21 cellular contexts compared by ENCODE assay signal in the genomic region with DNA sequence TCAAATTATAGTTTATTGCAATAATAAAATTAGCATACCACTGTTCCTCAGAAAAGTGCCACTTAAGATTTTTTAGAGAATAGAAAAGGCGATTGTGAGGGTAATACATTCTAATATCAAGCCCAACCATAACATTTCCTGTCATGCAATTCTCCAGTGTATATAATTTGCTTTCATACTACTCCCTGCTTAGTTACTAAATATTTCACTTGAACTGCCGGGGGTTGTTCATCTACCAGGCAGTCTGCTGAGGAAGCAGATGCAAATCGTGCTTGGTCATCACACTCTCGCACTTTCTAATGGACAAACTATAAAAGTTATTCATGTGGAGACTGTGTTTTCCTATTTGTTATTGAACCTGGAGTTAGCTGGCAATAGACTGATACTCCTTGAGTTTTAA.
DNase-seq lines count a peak whose midpoint lies in the region; ATAC-seq, FAIRE-seq and TF ChIP-seq lines count a peak whose summit lies in the region.
"Had no signal": no experiment of that assay in that cellular context is flagged by ENCODE, and none has a peak within 500 bp of the region (broad histone marks: within the 10 kb centered on the region; RNA-seq: fewer than 3 reads in every experiment).

No MANE protein-coding gene starts in this region.

- SMC1A ChIA-PET in GM12878 (lab: Charles Lee; ENCODE audit: uncharacterized antibody, unreplicated experiment): no interaction called here

- H3K79me2 ChIP-seq in GM12878 (ENCODE audit: control insufficient read depth, insufficient read depth, low read length): no peaks in the 10 kb centered on the region

- TF ChIP-seq POLR2A in GM12878 (IDR thresholded peaks at IDR 0.05; ENCODE audit: low read depth, low read length): no peak

- peak overlapping the region; percentile 60 for H2AFZ ChIP-seq in GM12878 (ENCODE audit: control insufficient read depth, low read depth, low read length)

- no peak overlapping the region for H3K4me3 Mint-ChIP-seq in osteocyte (ENCODE audit: unreplicated experiment)
- H3K4me3 Mint-ChIP-seq in activated CD4-positive, alpha-beta T cell treated with anti-CD3 and anti-CD28 coated beads for 36 hours: no peak overlapping the region
- H3K4me3 Mint-ChIP-seq: activated CD4-positive, alpha-beta T cell treated with anti-CD3 and anti-CD28 coated beads, Interleukin-2, amount 10 ng/mL, durations not matched to agents 24 days and 14 days; stimulated activated memory B cell treated with anti-CD40 and anti-IgM and Interleukin-4, amounts not matched to agents 10 μg/mL and 1 μg/mL and 100 μg/mL, for 72 hours had no signal

- peaks cover 29% of the 10 kb centered on the region for H3K4me1 Mint-ChIP-seq in osteocyte (ENCODE audit: unreplicated experiment)
- peaks cover 3% of the 10 kb centered on the region for H3K4me1 Mint-ChIP-seq in activated CD4-positive, alpha-beta T cell treated with anti-CD3 and anti-CD28 coated beads for 36 hours
- H3K4me1 Mint-ChIP-seq: stimulated activated memory B cell treated with anti-CD40 and anti-IgM and Interleukin-4, amounts not matched to agents 10 μg/mL and 1 μg/mL and 100 μg/mL, for 72 hours had no signal

- no peak for TF ChIP-seq CTCF in GM12878 (IDR thresholded peaks at IDR 0.05 in 2 of 3, conservative IDR thresholded peaks at IDR 0.05 in 1 of 3; ENCODE audit: control insufficient read depth in 2 of 3, extremely low read depth in 1 of 3, insufficient read depth in 1 of 3, low read depth in 3 of 3, low read length in 3 of 3)
- no peak for TF ChIP-seq CTCF in osteocyte (IDR thresholded peaks at IDR 0.05)
- TF ChIP-seq CTCF in right atrium auricular region (IDR thresholded peaks at IDR 0.05): no peak

- H3K36me3 Mint-ChIP-seq in osteocyte (ENCODE audit: unreplicated experiment): no peaks in the 10 kb centered on the region
- H3K36me3 Mint-ChIP-seq in activated CD4-positive, alpha-beta T cell treated with anti-CD3 and anti-CD28 coated beads for 36 hours (ENCODE audit: low read depth): no peaks in the 10 kb centered on the region
- H3K36me3 Mint-ChIP-seq: stimulated activated memory B cell treated with anti-CD40 and anti-IgM and Interleukin-4, amounts not matched to agents 10 μg/mL and 1 μg/mL and 100 μg/mL, for 72 hours had no signal

- BruUV-seq in GM12878 (replicated peaks; lab: Mats Ljungman, UMichigan): no TSS peak

- H3K27me3 Mint-ChIP-seq in osteocyte (ENCODE audit: unreplicated experiment): no peaks in the 10 kb centered on the region
- H3K27me3 Mint-ChIP-seq in activated CD4-positive, alpha-beta T cell treated with anti-CD3 and anti-CD28 coated beads for 36 hours: no peaks in the 10 kb centered on the region
- H3K27me3 Mint-ChIP-seq: activated CD4-positive, alpha-beta T cell treated with anti-CD3 and anti-CD28 coated beads, Interleukin-2, amount 10 ng/mL, durations not matched to agents 24 days and 14 days; stimulated activated memory B cell treated with anti-CD40 and anti-IgM and Interleukin-4, amounts not matched to agents 10 μg/mL and 1 μg/mL and 100 μg/mL, for 72 hours had no signal

- no peak for TF ChIP-seq EP300 in GM12878 (IDR thresholded peaks at IDR 0.05; ENCODE audit: borderline replicate concordance in 1 of 2, control insufficient read depth in 1 of 2, low read depth in 2 of 2, low read length in 2 of 2)

- no peak overlapping the region for H3K4me2 ChIP-seq in GM12878 (ENCODE audit: control insufficient read depth, insufficient read depth)

- no peaks in the 10 kb centered on the region for H3K36me3 ChIP-seq in GM12878 (ENCODE audit: control insufficient read depth in 2 of 2, insufficient read depth in 2 of 2, low read length in 1 of 2)
- H3K36me3 ChIP-seq in right atrium auricular region: no peaks in the 10 kb centered on the region
- H3K36me3 ChIP-seq: adrenal gland had no signal

- FAIRE-seq in GM12878 (lab: Jason Lieb, UNC): no peak
- FAIRE-seq: TTC549 had no signal

- intact Hi-C loops in GM12878 (cut with micrococcal nuclease; ENCODE audit: unreplicated experiment): no loop called here
- intact Hi-C loops in activated CD4-positive, alpha-beta T cell treated with anti-CD3 and anti-CD28 coated beads for 36 hours (cut with DNase I, micrococcal nuclease): no loop called here

- in situ Hi-C loops in GM12878 (cut with MboI): no loop called here

- H3K4me3 ChIP-seq in GM12878 (no peak overlapping the region), right atrium auricular region (no peak overlapping the region)
- H3K4me3 ChIP-seq: adrenal gland had no signal

- peak overlapping the region; percentile 83 for H3K27ac Mint-ChIP-seq in osteocyte (ENCODE audit: unreplicated experiment)
- no peak overlapping the region for H3K27ac Mint-ChIP-seq in activated CD4-positive, alpha-beta T cell treated with anti-CD3 and anti-CD28 coated beads for 36 hours
- H3K27ac Mint-ChIP-seq: activated CD4-positive, alpha-beta T cell treated with anti-CD3 and anti-CD28 coated beads, Interleukin-2, amount 10 ng/mL, durations not matched to agents 24 days and 14 days; stimulated activated memory B cell treated with anti-CD40 and anti-IgM and Interleukin-4, amounts not matched to agents 10 μg/mL and 1 μg/mL and 100 μg/mL, for 72 hours had no signal

- RAD21 ChIA-PET in GM12878 (lab: Charles Lee; ENCODE audit: unreplicated experiment): no interaction called here

- H3K4me1 ChIP-seq in GM12878 (ENCODE audit: control insufficient read depth, insufficient read depth, low read length) (no peaks in the 10 kb centered on the region), right atrium auricular region (no peaks in the 10 kb centered on the region)
- H3K4me1 ChIP-seq: adrenal gland had no signal

- no peaks in the 10 kb centered on the region for H3K27me3 ChIP-seq in GM12878 (replicated peaks in 1 of 2; ENCODE audit: control insufficient read depth in 2 of 2, insufficient read depth in 2 of 2, low read length in 1 of 2)
- no peaks in the 10 kb centered on the region for H3K27me3 ChIP-seq in right atrium auricular region
- H3K27me3 ChIP-seq: adrenal gland had no signal

- no peak for TF ChIP-seq RAD21 in GM12878 (IDR thresholded peaks at IDR 0.05; ENCODE audit: insufficient read depth, low read depth, low read length)

- DNase-seq in GM12878 (ENCODE audit: low read depth, low spot score) (no peak), osteocyte (ENCODE audit: extremely low spot score, unreplicated experiment) (no peak), CD1c-positive myeloid dendritic cell (ENCODE audit: extremely low spot score) (no peak), OCI-M1 (lab: John Stamatoyannopoulos, UW) (no peak), right atrium auricular region (ENCODE audit: low spot score) (no peak)
- no peak for DNase-seq in activated CD4-positive, alpha-beta T cell treated with anti-CD3 and anti-CD28 coated beads for 36 hours
- DNase-seq: activated CD4-positive, alpha-beta T cell treated with anti-CD3 and anti-CD28 coated beads, Interleukin-2, amount 10 ng/mL, durations not matched to agents 24 days and 14 days; activated gamma-delta T cell; adrenal gland; erythroblast; H7; left ventricle myocardium superior; NCI-H2029 treated with DMSO at 0.1 percent for 48 hours; NCI-H446; retina; stimulated activated CD4-positive, alpha-beta T cell treated with anti-CD3 and anti-CD28 coated beads, Interleukin-15, amount 100 ng/mL, for 24 hours had no signal

- no peaks in the 10 kb centered on the region for H3K9me3 ChIP-seq in GM12878 (replicated peaks; ENCODE audit: control insufficient read depth, insufficient read depth, low read length)
- H3K9me3 ChIP-seq in right atrium auricular region: no peaks in the 10 kb centered on the region
- H3K9me3 ChIP-seq: adrenal gland had no signal

- ATAC-seq in GM18909 (IDR thresholded peaks at IDR 0.05; ENCODE audit: poor library complexity, unreplicated experiment) (peak; percentile 79), HG03108 (IDR thresholded peaks at IDR 0.05; ENCODE audit: unreplicated experiment) (peak; percentile 58), GM12878 (no peak)
- no peak for ATAC-seq in activated CD4-positive, alpha-beta T cell treated with anti-CD3 and anti-CD28 coated beads for 36 hours
- ATAC-seq: left ventricle myocardium superior; stimulated activated memory B cell treated with anti-CD40 and anti-IgM and Interleukin-4, amounts not matched to agents 10 μg/mL and 1 μg/mL and 100 μg/mL, for 72 hours had no signal

- no peaks in the 10 kb centered on the region for H4K20me1 ChIP-seq in GM12878 (ENCODE audit: control insufficient read depth, insufficient read depth)

- CTCF ChIA-PET in GM12878 (lab: Yijun Ruan, JAX): interaction anchor here (0.8 kb wide), 1 partner anchor 15 kb away, joined by 3 read pairs; no protein-coding TSS in a partner anchor
- CTCF ChIA-PET in activated CD4-positive, alpha-beta T cell treated with anti-CD3 and anti-CD28 coated beads for 36 hours (lab: Charles Lee): interaction anchor here (0.6 kb wide), 1 partner anchor 1027 kb away, joined by 3 read pairs; no protein-coding TSS in a partner anchor

- WGBS in GM12878 (ENCODE audit: insufficient coverage, insufficient replicate concordance, low lambda C conversion rate, missing lambda C conversion rate): 19% methylated on average over 4 of the region's 4 CpGs

- no peak overlapping the region for H3K9ac ChIP-seq in GM12878 (ENCODE audit: control insufficient read depth, insufficient read depth, low read length)

- H3K9me3 Mint-ChIP-seq in osteocyte (ENCODE audit: unreplicated experiment): no peaks in the 10 kb centered on the region
- H3K9me3 Mint-ChIP-seq in activated CD4-positive, alpha-beta T cell treated with anti-CD3 and anti-CD28 coated beads for 36 hours (ENCODE audit: low read depth): no peaks in the 10 kb centered on the region

- POLR2A ChIA-PET in GM12878 (lab: Charles Lee): no interaction called here
- POLR2A ChIA-PET in activated CD4-positive, alpha-beta T cell treated with anti-CD3 and anti-CD28 coated beads for 36 hours (lab: Charles Lee): no interaction called here

- H3K27ac ChIP-seq in GM12878 (ENCODE audit: control insufficient read depth, insufficient read depth) (no peak overlapping the region), right atrium auricular region (no peak overlapping the region)
- H3K27ac ChIP-seq: adrenal gland, RWPE1 had no signal

TF ChIP-seq in GM12878, 131 proteins besides CTCF, POLR2A, EP300 and RAD21 (continues in another document):
- TF ChIP-seq NFIC (IDR thresholded peaks at IDR 0.05; ENCODE audit: low read depth, low read length) (no peak), JUNB (IDR thresholded peaks at IDR 0.05) (no peak), TCF3 (IDR thresholded peaks at IDR 0.05; ENCODE audit: borderline replicate concordance, insufficient read depth, low read depth, low read length) (no peak), NR2F1 (conservative IDR thresholded peaks at IDR 0.05) (no peak), CREB1 (IDR thresholded peaks at IDR 0.05; ENCODE audit: low read depth) (no peak), LARP7 (IDR thresholded peaks at IDR 0.05) (no peak), NR2C2 (IDR thresholded peaks at IDR 0.05; ENCODE audit: borderline replicate concordance, control insufficient read depth, insufficient read length, low read depth) (no peak), KLF5 (IDR thresholded peaks at IDR 0.05; ENCODE audit: partially characterized antibody) (no peak)

Comparison
In these comparisons a context has a peak if more than half of its experiments do, and no peak if none do; other contexts are left out.
1. ATAC-seq: peak in GM18909 (single experiment) and HG03108 (single experiment); none in GM12878 (single experiment) and activated CD4-positive, alpha-beta T cell treated with anti-CD3 and anti-CD28 coated beads for 36 hours (single experiment).